In genomic region chr2:85354286-85355072, GRCh38 we compare ENCODE assay signal across 8 cellular contexts. TPM values are rescaled to one million over a fixed set of nuclear protein-coding genes. Genes with fewer than 3 reads are reported as not detected.
DNase-seq lines count a peak whose midpoint lies in the region; ATAC-seq and TF ChIP-seq lines count a peak whose summit lies in the region.

Gene ELMOD3, plus strand, starts transcription at chr2:85354769. Its CDS starts 2,430 bp downstream, at chr2:85357199.
Gene RETSAT, minus strand, starts transcription at chr2:85354528. Its CDS starts 21 bp downstream, at chr2:85354507.

- H3K27ac ChIP-seq in SK-N-SH (ENCODE audit: low read depth in 2 of 2, low read length in 1 of 2) = peak within 1 kb of the TSS; percentile 42 to 77; a peak in 3 of 4 replicates

- peak; percentile 95 for ATAC-seq in HG02571 (IDR thresholded peaks at IDR 0.05; ENCODE audit: unreplicated experiment)

- peak within 1 kb of the TSS; percentile 80 for H2AFZ ChIP-seq in SK-N-SH (ENCODE audit: low read depth)

- 0% methylated on average over 20 of the region's 42 CpGs for WGBS in SK-N-SH (ENCODE audit: low lambda C conversion rate)

- DNase-seq in GM04504 (ENCODE audit: low read depth) (peak; percentile 99), NCI-H1048 (lab: John Stamatoyannopoulos, UW) (peak; percentile 95), SK-N-SH (peak; percentile 92), germinal center (ENCODE audit: low spot score) (peak; percentile 96), non-pigmented ciliary epithelial cell (ENCODE audit: low read depth) (peak; percentile 98), superior temporal gyrus (ENCODE audit: extremely low spot score) (peak; percentile 100)
- DNase-seq in activated naive CD4-positive, alpha-beta T cell treated with anti-CD3 and anti-CD28 coated beads, Interleukin-2, amount 50 U/mL, for 16 hours = peak; percentile 95

- POLR2A ChIA-PET in SK-N-SH (lab: Yijun Ruan, JAX) = interaction anchor here (0.7 to 2.5 kb wide), 10 partner anchors 13 to 257 kb away, joined by 3 to 14 read pairs (median 3); partner anchors contain the start of genes C2orf68, MAT2A, SH2D6 and TGOLN2

- peak within 1 kb of the TSS; percentile 75 to 89 for H3K4me3 ChIP-seq in SK-N-SH (ENCODE audit: low read depth in 2 of 2, low read length in 1 of 2)

- no peaks in the 10 kb centered on the region for H3K27me3 ChIP-seq in SK-N-SH (ENCODE audit: insufficient read depth)

- peak in 1 of 2 experiments; percentile 44; a peak in 1 of 4 replicates for TF ChIP-seq EP300 in SK-N-SH (IDR thresholded peaks at IDR 0.05; ENCODE audit: borderline replicate concordance in 1 of 2, low read depth in 1 of 2, low read length in 1 of 2)

- H3K79me2 ChIP-seq in SK-N-SH (ENCODE audit: insufficient read depth) = peaks cover 59% of the 10 kb centered on the region

- peaks cover 15 to 27% of the 10 kb centered on the region in 2 experiments for H3K36me3 ChIP-seq in SK-N-SH (replicated peaks in 1 of 2; ENCODE audit: control insufficient read depth in 1 of 2, insufficient read depth in 2 of 2, low read length in 1 of 2)

- H3K4me1 ChIP-seq in SK-N-SH (ENCODE audit: control insufficient read depth in 1 of 2, insufficient read depth in 2 of 2, low read depth in 1 of 2, low read length in 1 of 2) = peaks cover 5 to 10% of the 10 kb centered on the region in 2 experiments; a peak in 2 of 4 replicates

- peak within 1 kb of the TSS; percentile 91 for H3K4me2 ChIP-seq in SK-N-SH

- H3K9me2 ChIP-seq in SK-N-SH = no peaks in the 10 kb centered on the region

- no peaks in the 10 kb centered on the region for H4K20me1 ChIP-seq in SK-N-SH (ENCODE audit: insufficient read depth)

- no peaks in the 10 kb centered on the region for H3K9me3 ChIP-seq in SK-N-SH

- H3K9ac ChIP-seq in SK-N-SH = peak within 1 kb of the TSS; percentile 89

- no peaks in the 10 kb centered on the region for H3F3A ChIP-seq in SK-N-SH (replicated peaks; ENCODE audit: insufficient read depth)

- TF ChIP-seq RAD21 in SK-N-SH (IDR thresholded peaks at IDR 0.05; ENCODE audit: low read length) = no peak

- TF ChIP-seq CTCF in SK-N-SH (IDR thresholded peaks at IDR 0.05) = no peak

- CTCF ChIA-PET in SK-N-SH (lab: Yijun Ruan, JAX) = interaction anchor here (0.8 to 1.8 kb wide), 5 partner anchors 11 to 65 kb away, joined by 3 to 5 read pairs (median 4); partner anchors contain the start of gene TGOLN2

TF ChIP-seq in SK-N-SH, 30 proteins besides CTCF, POLR2A, EP300 and RAD21 (continues in another document):
- TF ChIP-seq REST (IDR thresholded peaks at IDR 0.05; ENCODE audit: low read depth, low read length) (peak; percentile 77), MAX (IDR thresholded peaks at IDR 0.05; ENCODE audit: low read depth) (0 out of 2 replicates have a peak, but pooled peaks have one; percentile 33), TAF1 (IDR thresholded peaks at IDR 0.05; ENCODE audit: borderline replicate concordance, low read depth, low read length) (peak; percentile 98), GABPA (IDR thresholded peaks at IDR 0.05; ENCODE audit: low read depth) (0 out of 2 replicates have a peak, but pooled peaks have one; percentile 24), RFX5 (IDR thresholded peaks at IDR 0.05; ENCODE audit: low read length) (peak; percentile 68; the same call in 1 of the 2 replicates), MEF2A (IDR thresholded peaks at IDR 0.05; ENCODE audit: borderline replicate concordance, low read depth) (no peak), PBX3 (IDR thresholded peaks at IDR 0.05) (peak; percentile 42), ELF1 (IDR thresholded peaks at IDR 0.05) (peak; percentile 95), USF1 (IDR thresholded peaks at IDR 0.05; ENCODE audit: borderline replicate concordance, low read depth) (no peak), TEAD4 (IDR thresholded peaks at IDR 0.05; ENCODE audit: borderline replicate concordance, insufficient read depth) (no peak), POLR2AphosphoS5 (IDR thresholded peaks at IDR 0.05; ENCODE audit: low read depth, low read length) (peak; percentile 98), FOXM1 (IDR thresholded peaks at IDR 0.05; ENCODE audit: low read depth) (no peak), TCF12 (IDR thresholded peaks at IDR 0.05) (peak; percentile 12; the same call in 1 of the 2 replicates), GATA2 (CRISPR knock-in tag; IDR thresholded peaks at IDR 0.05) (no peak), SMC3 (IDR thresholded peaks at IDR 0.05; ENCODE audit: low read depth, low read length) (no peak), CHD2 (IDR thresholded peaks at IDR 0.05; ENCODE audit: low read length, partially characterized antibody) (peak; percentile 90), YY1 (IDR thresholded peaks at IDR 0.05; ENCODE audit: low read depth) (no peak; the same call in 1 of the 2 replicates), IRF3 (IDR thresholded peaks at IDR 0.05; ENCODE audit: low read depth, low read length) (no peak)
- TF ChIP-seq, protein P1, sequence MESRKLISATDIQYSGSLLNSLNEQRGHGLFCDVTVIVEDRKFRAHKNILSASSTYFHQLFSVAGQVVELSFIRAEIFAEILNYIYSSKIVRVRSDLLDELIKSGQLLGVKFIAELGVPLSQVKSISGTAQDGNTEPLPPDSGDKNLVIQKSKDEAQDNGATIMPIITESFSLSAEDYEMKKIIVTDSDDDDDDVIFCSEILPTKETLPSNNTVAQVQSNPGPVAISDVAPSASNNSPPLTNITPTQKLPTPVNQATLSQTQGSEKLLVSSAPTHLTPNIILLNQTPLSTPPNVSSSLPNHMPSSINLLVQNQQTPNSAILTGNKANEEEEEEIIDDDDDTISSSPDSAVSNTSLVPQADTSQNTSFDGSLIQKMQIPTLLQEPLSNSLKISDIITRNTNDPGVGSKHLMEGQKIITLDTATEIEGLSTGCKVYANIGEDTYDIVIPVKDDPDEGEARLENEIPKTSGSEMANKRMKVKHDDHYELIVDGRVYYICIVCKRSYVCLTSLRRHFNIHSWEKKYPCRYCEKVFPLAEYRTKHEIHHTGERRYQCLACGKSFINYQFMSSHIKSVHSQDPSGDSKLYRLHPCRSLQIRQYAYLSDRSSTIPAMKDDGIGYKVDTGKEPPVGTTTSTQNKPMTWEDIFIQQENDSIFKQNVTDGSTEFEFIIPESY (IDR thresholded peaks at IDR 0.05; ENCODE audit: borderline replicate concordance, low read depth) = no peak; the same call in 1 of the 2 replicates

RNA-seq across cellular contexts. Expression of gene ELMOD3, which starts in this region (rescaled TPM):
- 15.4 and 25.1 TPM in 2 replicates for polyA plus RNA-seq in SK-N-SH (2012; rRNA removed)
- polyA plus RNA-seq in SK-N-SH (2012; cell fraction: cytosol; rRNA removed) = 7.7 and 9.2 TPM in 2 replicates
- 70.2 and 88.5 TPM in 2 replicates for polyA plus RNA-seq in SK-N-SH (2012; cell fraction: nucleus; rRNA removed)

RNA-seq across cellular contexts. Expression of gene RETSAT, which starts in this region (rescaled TPM):
- 28.0 and 37.7 TPM in 2 replicates for polyA plus RNA-seq in SK-N-SH (2012; rRNA removed)
- 20.5 and 24.4 TPM in 2 replicates for polyA plus RNA-seq in SK-N-SH (2012; cell fraction: cytosol; rRNA removed)
- 33.4 and 58.1 TPM in 2 replicates for polyA plus RNA-seq in SK-N-SH (2012; cell fraction: nucleus; rRNA removed)

Comparison
In these comparisons a context has a peak if more than half of its experiments do, and no peak if none do; other contexts are left out.
1. Peak in every context shown above with its lines: DNase-seq, ATAC-seq, H3K4me3 ChIP-seq and H3K27ac ChIP-seq.